ENCODE assay signal across 18 cellular contexts in genomic region chr9:35054185-35054835, GRCh38. TPM values are rescaled to one million over a fixed set of nuclear protein-coding genes. Genes with fewer than 3 reads are reported as not detected.
DNase-seq lines count a peak whose midpoint lies in the region; ATAC-seq and TF ChIP-seq lines count a peak whose summit lies in the region.
"Had no signal": no experiment of that assay in that cellular context is flagged by ENCODE, and none has a peak within 500 bp of the region (broad histone marks: within the 10 kb centered on the region; RNA-seq: fewer than 3 reads in every experiment).

No MANE protein-coding gene starts in this region.

- H2BK120ac ChIP-seq in IMR-90 (ENCODE audit: low read depth, low read length): no peak overlapping the region

- no peak overlapping the region for H3K4me3 ChIP-seq in IMR-90 (ENCODE audit: insufficient read depth, low read depth, low read length)
- H3K4me3 ChIP-seq: GM23338 had no signal

- H3K27ac ChIP-seq in IMR-90 (ENCODE audit: insufficient read depth, low read length): no peak overlapping the region

- H4K5ac ChIP-seq in IMR-90 (ENCODE audit: low read depth, low read length): no peak overlapping the region

- H4K91ac ChIP-seq in IMR-90 (ENCODE audit: insufficient read depth, low read depth, low read length): no peak overlapping the region

- no TSS peak for BruUV-seq in IMR-90 (replicated peaks; lab: Mats Ljungman, UMichigan)

- H3K27me3 Mint-ChIP-seq in natural killer cell (ENCODE audit: low read depth in 2 of 2): no peaks in the 10 kb centered on the region
- no peaks in the 10 kb centered on the region for H3K27me3 Mint-ChIP-seq in natural killer cell treated with Interleukin-12 subunit alpha and Interleukin-12 subunit beta and Interleukin-15 and Interleukin-18, amount 100 ng/mL, for 72 hours
- H3K27me3 Mint-ChIP-seq in activated naive CD8-positive, alpha-beta T cell: no peaks in the 10 kb centered on the region
- H3K27me3 Mint-ChIP-seq: B cell had no signal

- CTCF ChIA-PET in IMR-90 (lab: Yijun Ruan, JAX): no interaction called here

- peaks cover 50% of the 10 kb centered on the region for H3K36me3 ChIP-seq in IMR-90 (ENCODE audit: control insufficient read depth, insufficient read depth, low read length)

- H3K36me3 Mint-ChIP-seq in natural killer cell: peaks cover 25% of the 10 kb centered on the region
- peaks cover 24% of the 10 kb centered on the region for H3K36me3 Mint-ChIP-seq in natural killer cell treated with Interleukin-12 subunit alpha and Interleukin-12 subunit beta and Interleukin-15 and Interleukin-18, amount 100 ng/mL, for 72 hours
- H3K36me3 Mint-ChIP-seq in activated naive CD8-positive, alpha-beta T cell: peaks cover 24% of the 10 kb centered on the region
- peaks cover 100% of the 10 kb centered on the region for H3K36me3 Mint-ChIP-seq in stimulated activated effector memory CD8-positive, alpha-beta T cell treated with anti-CD3 and anti-CD28 coated beads, Interleukin-12 subunit alpha, Interleukin-12 subunit beta, amount 100 ng/mL, for 72 hours

- H2BK15ac ChIP-seq in IMR-90 (ENCODE audit: low read depth, low read length): no peak overlapping the region

- TF ChIP-seq CTCF in natural killer cell (IDR thresholded peaks at IDR 0.05): no peak
- TF ChIP-seq CTCF in IMR-90 (conservative IDR thresholded peaks at IDR 0.05; ENCODE audit: low read depth, low read length): no peak

- H3K4me1 ChIP-seq in IMR-90 (ENCODE audit: control insufficient read depth, insufficient read depth, low read length): no peaks in the 10 kb centered on the region

- dilution Hi-C loops in IMR-90 (cut with HindIII; ENCODE audit: low sequenced_read_pairs, unreplicated experiment): no loop called here

- peaks cover 13% of the 10 kb centered on the region; the same call in 1 of the 2 replicates for H4K20me1 ChIP-seq in IMR-90 (ENCODE audit: insufficient read depth, low read length)

- H3K4me3 Mint-ChIP-seq in natural killer cell: no peak overlapping the region
- no peak overlapping the region for H3K4me3 Mint-ChIP-seq in natural killer cell treated with Interleukin-12 subunit alpha and Interleukin-12 subunit beta and Interleukin-15 and Interleukin-18, amount 100 ng/mL, for 72 hours
- H3K4me3 Mint-ChIP-seq in activated naive CD8-positive, alpha-beta T cell: no peak overlapping the region
- H3K4me3 Mint-ChIP-seq in stimulated activated effector memory CD8-positive, alpha-beta T cell treated with anti-CD3 and anti-CD28 coated beads, Interleukin-12 subunit alpha, Interleukin-12 subunit beta, amount 100 ng/mL, for 72 hours: no peak overlapping the region
- H3K4me3 Mint-ChIP-seq: B cell, GM23338 had no signal

- H2BK5ac ChIP-seq in IMR-90 (ENCODE audit: low read depth, low read length, poor library complexity, severe bottlenecking): no peak overlapping the region

- no peak overlapping the region for H2AFZ ChIP-seq in IMR-90 (replicated peaks; ENCODE audit: low read length, poor library complexity)
- H2AFZ ChIP-seq: GM23338 had no signal

- H3K9me3 Mint-ChIP-seq in natural killer cell: no peaks in the 10 kb centered on the region
- no peaks in the 10 kb centered on the region for H3K9me3 Mint-ChIP-seq in natural killer cell treated with Interleukin-12 subunit alpha and Interleukin-12 subunit beta and Interleukin-15 and Interleukin-18, amount 100 ng/mL, for 72 hours
- no peaks in the 10 kb centered on the region for H3K9me3 Mint-ChIP-seq in activated naive CD8-positive, alpha-beta T cell (ENCODE audit: low read depth)
- H3K9me3 Mint-ChIP-seq in stimulated activated effector memory CD8-positive, alpha-beta T cell treated with anti-CD3 and anti-CD28 coated beads, Interleukin-12 subunit alpha, Interleukin-12 subunit beta, amount 100 ng/mL, for 72 hours: no peaks in the 10 kb centered on the region
- H3K9me3 Mint-ChIP-seq: GM23338 had no signal

- DNase-seq in natural killer cell (no peak), IMR-90 (no peak), medulla oblongata (ENCODE audit: extremely low spot score) (no peak)
- DNase-seq in natural killer cell treated with Interleukin-12 subunit alpha and Interleukin-12 subunit beta and Interleukin-15 and Interleukin-18, amount 100 ng/mL, for 72 hours (ENCODE audit: low spot score): no peak
- no peak for DNase-seq in stimulated activated effector memory CD8-positive, alpha-beta T cell treated with anti-CD3 and anti-CD28 coated beads, Interleukin-12 subunit alpha, Interleukin-12 subunit beta, amount 100 ng/mL, for 72 hours (ENCODE audit: low spot score in 2 of 2)
- DNase-seq: DMS 273 treated with DMSO at 0.1 percent for 48 hours, GDM1, NCI-H1092 treated with DMSO at 0.1 percent for 48 hours, NCI-H146, NCI-H2081, NCI-H2171 treated with DMSO at 0.1 percent for 48 hours, NCI-H446 treated with DMSO at 0.1 percent for 48 hours, NCI-H69 had no signal

- H3K56ac ChIP-seq in IMR-90 (ENCODE audit: extremely low read depth, insufficient read depth, low read length): no peak overlapping the region

- in situ Hi-C loops in IMR-90 (cut with MboI; ENCODE audit: low sequenced_read_pairs): no loop called here

- no peak overlapping the region for H3K4ac ChIP-seq in IMR-90 (ENCODE audit: low read depth, low read length)

- H3K79me1 ChIP-seq in IMR-90 (ENCODE audit: low read depth in 1 of 2, low read length in 2 of 2): peaks cover 23 to 42% of the 10 kb centered on the region in 2 experiments

- POLR2A ChIA-PET in IMR-90 (lab: Charles Lee; ENCODE audit: unreplicated experiment): no interaction called here

- WGBS in IMR-90 (ENCODE audit: extremely low coverage in 2 of 2, insufficient read length in 1 of 2), 2 experiments: no CpG with 5 or more reads among the region's 5 CpGs

- ATAC-seq in natural killer cell: no peak
- ATAC-seq in natural killer cell treated with Interleukin-12 subunit alpha and Interleukin-12 subunit beta and Interleukin-15 and Interleukin-18, amount 100 ng/mL, for 72 hours: no peak
- ATAC-seq in IMR-90 (ENCODE audit: low read depth): no peak
- ATAC-seq in stimulated activated effector memory CD8-positive, alpha-beta T cell treated with anti-CD3 and anti-CD28 coated beads, Interleukin-12 subunit alpha, Interleukin-12 subunit beta, amount 100 ng/mL, for 72 hours: no peak
- ATAC-seq in GM21423 (IDR thresholded peaks at IDR 0.05; ENCODE audit: unreplicated experiment): no peak
- ATAC-seq: GM23338, HCT116 had no signal

- no peaks in the 10 kb centered on the region for H3K9me3 ChIP-seq in IMR-90 (ENCODE audit: control insufficient read depth, insufficient read depth, low read length)

- intact Hi-C loops in natural killer cell (cut with micrococcal nuclease) (no loop called here), IMR-90 (cut with micrococcal nuclease) (no loop called here)

- no peak overlapping the region for H3K14ac ChIP-seq in IMR-90 (replicated peaks; ENCODE audit: low read depth, low read length)

- H3K4me2 ChIP-seq in IMR-90 (ENCODE audit: low read depth, low read length): no peak overlapping the region
- H3K4me2 ChIP-seq: GM23338 had no signal

- H2AK9ac ChIP-seq in IMR-90 (replicated peaks; ENCODE audit: low read depth, low read length, poor library complexity): no peak overlapping the region

- no peak overlapping the region for H4K8ac ChIP-seq in IMR-90 (ENCODE audit: low read depth in 2 of 2, low read length in 2 of 2)

- H3K9me1 ChIP-seq in IMR-90 (ENCODE audit: insufficient read depth, low read length): peaks cover 1% of the 10 kb centered on the region; the same call in 1 of the 2 replicates

- peak overlapping the region; percentile 24 to 57 for H3K27ac Mint-ChIP-seq in natural killer cell
- H3K27ac Mint-ChIP-seq in natural killer cell treated with Interleukin-12 subunit alpha and Interleukin-12 subunit beta and Interleukin-15 and Interleukin-18, amount 100 ng/mL, for 72 hours: no peak overlapping the region
- peak overlapping the region; percentile 7 for H3K27ac Mint-ChIP-seq in activated naive CD8-positive, alpha-beta T cell
- H3K27ac Mint-ChIP-seq in stimulated activated effector memory CD8-positive, alpha-beta T cell treated with anti-CD3 and anti-CD28 coated beads, Interleukin-12 subunit alpha, Interleukin-12 subunit beta, amount 100 ng/mL, for 72 hours: peak overlapping the region; percentile 29
- H3K27ac Mint-ChIP-seq: B cell, GM23338 had no signal

- TF ChIP-seq POLR2A in IMR-90 (IDR thresholded peaks at IDR 0.05; ENCODE audit: low read depth, low read length): peak; percentile 30; the same call in 1 of the 2 replicates

- TF ChIP-seq RAD21 in IMR-90 (IDR thresholded peaks at IDR 0.05; ENCODE audit: low read length): no peak

- no peak overlapping the region for H3K9ac ChIP-seq in IMR-90 (ENCODE audit: low read depth, low read length)

- H3K18ac ChIP-seq in IMR-90 (ENCODE audit: low read depth, low read length): no peak overlapping the region

- no peak overlapping the region for H2BK20ac ChIP-seq in IMR-90 (ENCODE audit: low read depth, low read length)

- peaks cover 9 to 11% of the 10 kb centered on the region in 2 donors for H3K4me1 Mint-ChIP-seq in natural killer cell
- H3K4me1 Mint-ChIP-seq in natural killer cell treated with Interleukin-12 subunit alpha and Interleukin-12 subunit beta and Interleukin-15 and Interleukin-18, amount 100 ng/mL, for 72 hours (ENCODE audit: low read depth in 2 of 2): peaks cover 5 to 10% of the 10 kb centered on the region in 2 donors
- H3K4me1 Mint-ChIP-seq in activated naive CD8-positive, alpha-beta T cell (ENCODE audit: low read depth): no peaks in the 10 kb centered on the region
- peaks cover 13% of the 10 kb centered on the region for H3K4me1 Mint-ChIP-seq in stimulated activated effector memory CD8-positive, alpha-beta T cell treated with anti-CD3 and anti-CD28 coated beads, Interleukin-12 subunit alpha, Interleukin-12 subunit beta, amount 100 ng/mL, for 72 hours
- H3K4me1 Mint-ChIP-seq: GM23338 had no signal

- no peak overlapping the region for H2AK5ac ChIP-seq in IMR-90 (ENCODE audit: low read depth, low read length)

- no peaks in the 10 kb centered on the region for H3K27me3 ChIP-seq in IMR-90 (ENCODE audit: control insufficient read depth, insufficient read depth, low read length)

- no peak overlapping the region for H3K23ac ChIP-seq in IMR-90 (ENCODE audit: low read depth, low read length)

RNA-seq across cellular contexts. Expression of gene VCP, which starts 18.1 kb away (rescaled TPM):
- total RNA-seq in natural killer cell (100 to 1,000 TPM; 303 to 338 (median 322) TPM), IMR-90 (2012; rRNA removed) (492 and 516 TPM in 2 replicates)
- total RNA-seq in natural killer cell treated with Interleukin-12 subunit alpha and Interleukin-12 subunit beta and Interleukin-15 and Interleukin-18, amount 100 ng/mL, for 72 hours: 100 to 1,000 TPM; 436 to 450 TPM
- 291 and 292 TPM in 2 replicates for polyA plus RNA-seq in IMR-90 (2012; rRNA removed)
- 120 and 175 TPM in 2 replicates for polyA plus RNA-seq in IMR-90 (2012; cell fraction: cytosol; rRNA removed)
- 208 and 316 TPM in 2 replicates for polyA plus RNA-seq in IMR-90 (2012; cell fraction: nucleus; rRNA removed; ENCODE audit: low replicate concordance)

RNA-seq across cellular contexts. Expression of gene FANCG, which starts 25.4 kb away (rescaled TPM):
- total RNA-seq in natural killer cell: 10 to 100 TPM; 33.9 to 38.9 (median 35.7) TPM
- 100 to 1,000 TPM in 1 of 2 donors, 10 to 100 TPM in 1; 74.9 to 185 TPM for total RNA-seq in natural killer cell treated with Interleukin-12 subunit alpha and Interleukin-12 subunit beta and Interleukin-15 and Interleukin-18, amount 100 ng/mL, for 72 hours
- 13.9 and 16.1 TPM in 2 replicates for total RNA-seq in IMR-90 (2012; rRNA removed)
- polyA plus RNA-seq in IMR-90 (2012; rRNA removed): 19.3 and 20.4 TPM in 2 replicates
- 7.4 and 21.5 TPM in 2 replicates for polyA plus RNA-seq in IMR-90 (2012; cell fraction: cytosol; rRNA removed)
- polyA plus RNA-seq in IMR-90 (2012; cell fraction: nucleus; rRNA removed; ENCODE audit: low replicate concordance): 58.3 and 59.6 TPM in 2 replicates

RNA-seq across cellular contexts. Expression of gene PIGO, which starts 42.1 kb away (rescaled TPM):
- 10 to 100 TPM; 23.6 to 28.2 (median 27.7) TPM for total RNA-seq in natural killer cell
- total RNA-seq in natural killer cell treated with Interleukin-12 subunit alpha and Interleukin-12 subunit beta and Interleukin-15 and Interleukin-18, amount 100 ng/mL, for 72 hours: 10 to 100 TPM; 23.7 to 24.5 TPM
- total RNA-seq in IMR-90 (2012; rRNA removed): 8.1 and 9.3 TPM in 2 replicates
- polyA plus RNA-seq in IMR-90 (2012; rRNA removed): 17.9 and 18.2 TPM in 2 replicates
- polyA plus RNA-seq in IMR-90 (2012; cell fraction: cytosol; rRNA removed): 12.1 and 14.7 TPM in 2 replicates
- 44.2 and 48.5 TPM in 2 replicates for polyA plus RNA-seq in IMR-90 (2012; cell fraction: nucleus; rRNA removed; ENCODE audit: low replicate concordance)

RNA-seq across cellular contexts. Expression of gene STOML2, which starts 48.6 kb away (rescaled TPM):
- total RNA-seq in natural killer cell (10 to 100 TPM; 41.4 to 43.9 (median 41.6) TPM), IMR-90 (2012; rRNA removed) (232 and 250 TPM in 2 replicates)
- total RNA-seq in natural killer cell treated with Interleukin-12 subunit alpha and Interleukin-12 subunit beta and Interleukin-15 and Interleukin-18, amount 100 ng/mL, for 72 hours: 100 to 1,000 TPM; 138 to 201 TPM
- 177 and 179 TPM in 2 replicates for polyA plus RNA-seq in IMR-90 (2012; rRNA removed)
- polyA plus RNA-seq in IMR-90 (2012; cell fraction: cytosol; rRNA removed): 166 and 206 TPM in 2 replicates
- polyA plus RNA-seq in IMR-90 (2012; cell fraction: nucleus; rRNA removed; ENCODE audit: low replicate concordance): 101 and 114 TPM in 2 replicates

Comparison
In these comparisons a context has a peak if more than half of its experiments do, and no peak if none do; other contexts are left out.
1. H3K27ac Mint-ChIP-seq: peak in natural killer cell (2 of 2), activated naive CD8-positive, alpha-beta T cell (single experiment) and stimulated activated effector memory CD8-positive, alpha-beta T cell treated with anti-CD3 and anti-CD28 coated beads, Interleukin-12 subunit alpha, Interleukin-12 subunit beta, amount 100 ng/mL, for 72 hours (single experiment); none in natural killer cell treated with Interleukin-12 subunit alpha and Interleukin-12 subunit beta and Interleukin-15 and Interleukin-18, amount 100 ng/mL, for 72 hours (0 of 2).